ENCODE assay signal across 22 cellular contexts in genomic region chr3:120802916-120803315, GRCh38.
"Had no signal": no experiment of that assay in that cellular context is flagged by ENCODE, and none has a peak within 500 bp of the region (broad histone marks: within the 10 kb centered on the region; RNA-seq: fewer than 3 reads in every experiment).

No MANE protein-coding gene starts in this region.

- ATAC-seq: activated T-helper 17 cell treated with anti-CD3 and anti-CD28 coated beads, Interleukin-2, amount 50 U/mL, for 72 hours; PC-3 had no signal

- DNase-seq: activated B cell treated with CpG ODN at 0.5 μM for 24 hours; activated CD4-positive, alpha-beta memory T cell treated with anti-CD3 and anti-CD28 coated beads for 36 hours; activated CD4-positive, alpha-beta T cell treated with anti-CD3 and anti-CD28 coated beads for 1 hour; activated CD4-positive, alpha-beta T cell treated with anti-CD3 and anti-CD28 coated beads, Interleukin-2, amount 10 ng/mL, durations not matched to agents 24 days and 14 days; activated CD8-positive, alpha-beta memory T cell treated with anti-CD3 and anti-CD28 coated beads for 24 hours; activated gamma-delta T cell treated with Interleukin-2 at 50 U/mL for 16 hours; activated naive CD4-positive, alpha-beta T cell treated with anti-CD3 and anti-CD28 coated beads, Interleukin-2, amount 10 ng/mL, durations not matched to agents 7 days and 5 days; activated naive CD8-positive, alpha-beta T cell treated with anti-CD3 and anti-CD28 coated beads for 36 hours; activated T-cell treated with anti-CD3 and anti-CD28 coated beads for 4 hours; activated T-cell treated with anti-CD3 and anti-CD28 coated beads, Interleukin-2, amount 50 U/mL, for 48 hours; caudate nucleus; colonic mucosa; MV-4-11; NCI-H1092 treated with DMSO at 0.1 percent for 48 hours; NCI-H1417 treated with DMSO at 0.1 percent for 48 hours; NCI-H1694 treated with DMSO at 0.1 percent for 48 hours; NCI-H2029 treated with DMSO at 0.1 percent for 48 hours; NCI-H510A treated with DMSO at 0.1 percent for 48 hours; NCI-H69; PC-3; SHP77 treated with DMSO at 0.1 percent for 48 hours had no signal
